Comparison of ENCODE assay signal across 22 cellular contexts in genomic region chr6:163078712-163079111, GRCh38.
DNase-seq lines count a peak whose midpoint lies in the region; ATAC-seq, FAIRE-seq and TF ChIP-seq lines count a peak whose summit lies in the region.
"Had no signal": no experiment of that assay in that cellular context is flagged by ENCODE, and none has a peak within 500 bp of the region (broad histone marks: within the 10 kb centered on the region; RNA-seq: fewer than 3 reads in every experiment).

No MANE protein-coding gene starts in this region.

- no peaks in the 10 kb centered on the region for H3K27me3 ChIP-seq in HepG2 (ENCODE audit: control insufficient read depth in 1 of 2, insufficient read depth in 2 of 2, low read length in 2 of 2)
- H3K27me3 ChIP-seq: BE2C, BLaER1 had no signal

- TF ChIP-seq EP300 in HepG2 (IDR thresholded peaks at IDR 0.05; ENCODE audit: low read depth in 2 of 2, low read length in 2 of 2), result no peak
- no peak for TF ChIP-seq EP300 in HepG2 (CRISPR knock-in tag; IDR thresholded peaks at IDR 0.05; ENCODE audit: borderline replicate concordance)

- intact Hi-C loops in HepG2 (cut with micrococcal nuclease; ENCODE audit: unreplicated experiment), result no loop called here

- no peak for TF ChIP-seq RAD21 in HepG2 (CRISPR knock-in tag; IDR thresholded peaks at IDR 0.05)

- H3K9me3 ChIP-seq in HepG2 (ENCODE audit: low read length), result no peaks in the 10 kb centered on the region
- H3K9me3 ChIP-seq: BE2C, BLaER1 had no signal

- H3K79me2 ChIP-seq in HepG2 (ENCODE audit: insufficient read depth, low read length), result no peaks in the 10 kb centered on the region

- POLR2A ChIA-PET in HepG2 (lab: Yijun Ruan, JAX), result no interaction called here

- FAIRE-seq in HepG2 (lab: Jason Lieb, UNC) (no peak), D721Med (lab: Jason Lieb, UNC) (no peak)
- FAIRE-seq: A204.1, G401.6, GM12891, GM19239 had no signal

- CTCF ChIA-PET in HepG2 (lab: Yijun Ruan, JAX; ENCODE audit: low intra/inter-chr PET ratio, low total read pairs), result no interaction called here

- peaks cover 2% of the 10 kb centered on the region for H3K9me3 Mint-ChIP-seq in neural crest cell

- WGBS in HepG2 (ENCODE audit: low lambda C conversion rate), result 30% methylated on average over 7 of the region's 7 CpGs

- no peak overlapping the region for H2AFZ ChIP-seq in HepG2 (ENCODE audit: low read length)

- no peak for DNase-seq in left lobe of liver (ENCODE audit: low spot score)
- no peak for DNase-seq in HepG2 (ENCODE audit: low spot score)
- DNase-seq in neural crest cell (ENCODE audit: low read depth, low spot score), result no peak
- DNase-seq in omental fat pad (ENCODE audit: low spot score), result no peak
- no peak for DNase-seq in D721Med (ENCODE audit: insufficient read length, low spot score)
- no peak for DNase-seq in HuH-7.5 (ENCODE audit: low spot score)
- DNase-seq: 8988T; ACHN; BE2C; C1 segment of cervical spinal cord; CD4-positive, alpha-beta memory T cell; CD4-positive, CD25-positive, alpha-beta regulatory T cell; CD8-positive, alpha-beta memory T cell; COR-L47; DMS79 treated with DMSO at 0.1 percent for 48 hours; GF-D8 had no signal

- in situ Hi-C loops in HepG2 (cut with HindIII; ENCODE audit: extremely low pct_ligation_motif_present, low pct_unique_long_range_greater_than_20kb), result no loop called here

- H4K20me1 ChIP-seq in HepG2 (ENCODE audit: insufficient read depth, low read length), result no peaks in the 10 kb centered on the region
- H4K20me1 ChIP-seq: BLaER1 had no signal

- ATAC-seq in left lobe of liver, result peak; percentile 92
- peak; percentile 38; the same call in 1 of the 3 replicates for ATAC-seq in HepG2
- no peak for ATAC-seq in omental fat pad (ENCODE audit: low FRiP score)

- no peaks in the 10 kb centered on the region for H3K4me1 ChIP-seq in HepG2 (ENCODE audit: insufficient read depth, low read length)
- H3K4me1 ChIP-seq: BE2C, BLaER1 had no signal

- no peak overlapping the region for H3K27ac ChIP-seq in HepG2 (ENCODE audit: extremely low read length, insufficient read depth, low read length)
- H3K27ac ChIP-seq: BLaER1 had no signal

- TF ChIP-seq POLR2A in HepG2 (IDR thresholded peaks at IDR 0.05; ENCODE audit: insufficient read depth in 1 of 2, low read depth in 2 of 2, low read length in 2 of 2), result no peak

- H3K27me3 Mint-ChIP-seq in neural crest cell (ENCODE audit: low read depth), result no peaks in the 10 kb centered on the region
- H3K27me3 Mint-ChIP-seq: CD4-positive, alpha-beta memory T cell; CD4-positive, CD25-positive, alpha-beta regulatory T cell; CD8-positive, alpha-beta memory T cell had no signal

- no TSS peak for BruUV-seq in HepG2 (replicated peaks; lab: Mats Ljungman, UMichigan)

- H3K4me3 Mint-ChIP-seq in neural crest cell, result no peak overlapping the region
- H3K4me3 Mint-ChIP-seq: CD14-positive monocyte; CD4-positive, alpha-beta memory T cell; CD4-positive, CD25-positive, alpha-beta regulatory T cell; CD8-positive, alpha-beta memory T cell had no signal

- no peaks in the 10 kb centered on the region for H3K36me3 ChIP-seq in HepG2 (replicated peaks in 1 of 2; ENCODE audit: control insufficient read depth in 1 of 2, insufficient read depth in 2 of 2, low read length in 2 of 2)
- H3K36me3 ChIP-seq: BE2C, BLaER1 had no signal

- peaks cover 8% of the 10 kb centered on the region for H3K4me1 Mint-ChIP-seq in neural crest cell
- H3K4me1 Mint-ChIP-seq: CD14-positive monocyte; CD4-positive, alpha-beta memory T cell; CD4-positive, CD25-positive, alpha-beta regulatory T cell; CD8-positive, alpha-beta memory T cell had no signal

- H3K9ac ChIP-seq in HepG2 (ENCODE audit: insufficient read depth, low read depth, low read length), result no peak overlapping the region
- H3K9ac ChIP-seq: BLaER1 had no signal

- TF ChIP-seq CTCF in HepG2 (CRISPR knock-in tag; IDR thresholded peaks at IDR 0.05), result no peak
- TF ChIP-seq CTCF in neural crest cell (conservative IDR thresholded peaks at IDR 0.05), result no peak
- TF ChIP-seq CTCF in omental fat pad (IDR thresholded peaks at IDR 0.05), result no peak
- TF ChIP-seq CTCF in D721Med (IDR thresholded peaks at IDR 0.05; ENCODE audit: insufficient read depth, missing control alignments), result no peak

- H3K27ac Mint-ChIP-seq in neural crest cell (ENCODE audit: unreplicated experiment), result peak overlapping the region; percentile 20
- H3K27ac Mint-ChIP-seq: CD14-positive monocyte; CD4-positive, alpha-beta memory T cell; CD4-positive, CD25-positive, alpha-beta regulatory T cell; CD8-positive, alpha-beta memory T cell had no signal

- H3K36me3 Mint-ChIP-seq in neural crest cell (ENCODE audit: low read depth), result no peaks in the 10 kb centered on the region
- H3K36me3 Mint-ChIP-seq: CD14-positive monocyte; CD4-positive, alpha-beta memory T cell; CD4-positive, CD25-positive, alpha-beta regulatory T cell; CD8-positive, alpha-beta memory T cell had no signal

- no peak overlapping the region for H3K4me3 ChIP-seq in HepG2 (replicated peaks in 1 of 3; ENCODE audit: insufficient read depth in 1 of 3, low read depth in 2 of 3, low read length in 3 of 3)
- H3K4me3 ChIP-seq: BLaER1 had no signal

- H3K4me2 ChIP-seq in HepG2 (ENCODE audit: low read depth, low read length), result no peak overlapping the region
- H3K4me2 ChIP-seq: BLaER1 had no signal

TF ChIP-seq in HepG2, 621 proteins besides CTCF, POLR2A, EP300 and RAD21:
- no peak for TF ChIP-seq ZNF263 (CRISPR knock-in tag; IDR thresholded peaks at IDR 0.05)
- no peak for TF ChIP-seq CBX2 (IDR thresholded peaks at IDR 0.05; ENCODE audit: low read depth, low read length)
- no peak for TF ChIP-seq CBX2 (CRISPR knock-in tag; IDR thresholded peaks at IDR 0.05; ENCODE audit: low read depth)
- TF ChIP-seq ZFP41 (CRISPR knock-in tag; IDR thresholded peaks at IDR 0.05; ENCODE audit: borderline replicate concordance), result no peak
- no peak for TF ChIP-seq ATF1 (CRISPR knock-in tag; IDR thresholded peaks at IDR 0.05)
- no peak for TF ChIP-seq ETV6 (CRISPR knock-in tag; conservative IDR thresholded peaks at IDR 0.05)
- TF ChIP-seq MED1 (CRISPR knock-in tag; IDR thresholded peaks at IDR 0.05), result no peak
- no peak for TF ChIP-seq DR1 (CRISPR knock-in tag; IDR thresholded peaks at IDR 0.05)
- no peak for TF ChIP-seq KMT2A (CRISPR knock-in tag; IDR thresholded peaks at IDR 0.05)
- no peak for TF ChIP-seq SIN3A (IDR thresholded peaks at IDR 0.05; ENCODE audit: borderline replicate concordance, low read depth, low read length)
- TF ChIP-seq BCL6 (CRISPR knock-in tag; IDR thresholded peaks at IDR 0.05), result no peak
- no peak for TF ChIP-seq RFXANK (CRISPR knock-in tag; IDR thresholded peaks at IDR 0.05)
- TF ChIP-seq ETV5 (CRISPR knock-in tag; IDR thresholded peaks at IDR 0.05; ENCODE audit: borderline replicate concordance), result no peak
- TF ChIP-seq ZNF556 (CRISPR knock-in tag; IDR thresholded peaks at IDR 0.05; ENCODE audit: borderline replicate concordance), result no peak
